In genomic region chr14:68464716-68465115, GRCh38 we compare ENCODE assay signal across 1 cellular context.
TF ChIP-seq lines count a peak whose summit lies in the region.

No MANE protein-coding gene starts in this region.

TF ChIP-seq in endothelial cell of umbilical vein, 7 proteins besides CTCF, POLR2A, EP300 and RAD21 (continued from another document):
- TF ChIP-seq MAX (IDR thresholded peaks at IDR 0.05; ENCODE audit: insufficient read depth, insufficient read length), result no peak
- peak; percentile 87 for TF ChIP-seq JUN (IDR thresholded peaks at IDR 0.05; ENCODE audit: borderline replicate concordance, insufficient read depth, insufficient read length, low read depth)
- TF ChIP-seq POLR2AphosphoS5 (IDR thresholded peaks at IDR 0.05; ENCODE audit: insufficient read depth, low read depth, low read length), result peak; percentile 66
- TF ChIP-seq MYC (IDR thresholded peaks at IDR 0.05; ENCODE audit: low read depth, low read length), result no peak
- TF ChIP-seq GATA2 (IDR thresholded peaks at IDR 0.05; ENCODE audit: insufficient read depth, insufficient read length, low read depth, low read length), result peak; percentile 89
- no peak for TF ChIP-seq EZH2 (IDR thresholded peaks at IDR 0.05; ENCODE audit: borderline replicate concordance, low read depth, low read length, severe bottlenecking)
